ENCODE assay signal across 1 cellular context in the genomic region with DNA sequence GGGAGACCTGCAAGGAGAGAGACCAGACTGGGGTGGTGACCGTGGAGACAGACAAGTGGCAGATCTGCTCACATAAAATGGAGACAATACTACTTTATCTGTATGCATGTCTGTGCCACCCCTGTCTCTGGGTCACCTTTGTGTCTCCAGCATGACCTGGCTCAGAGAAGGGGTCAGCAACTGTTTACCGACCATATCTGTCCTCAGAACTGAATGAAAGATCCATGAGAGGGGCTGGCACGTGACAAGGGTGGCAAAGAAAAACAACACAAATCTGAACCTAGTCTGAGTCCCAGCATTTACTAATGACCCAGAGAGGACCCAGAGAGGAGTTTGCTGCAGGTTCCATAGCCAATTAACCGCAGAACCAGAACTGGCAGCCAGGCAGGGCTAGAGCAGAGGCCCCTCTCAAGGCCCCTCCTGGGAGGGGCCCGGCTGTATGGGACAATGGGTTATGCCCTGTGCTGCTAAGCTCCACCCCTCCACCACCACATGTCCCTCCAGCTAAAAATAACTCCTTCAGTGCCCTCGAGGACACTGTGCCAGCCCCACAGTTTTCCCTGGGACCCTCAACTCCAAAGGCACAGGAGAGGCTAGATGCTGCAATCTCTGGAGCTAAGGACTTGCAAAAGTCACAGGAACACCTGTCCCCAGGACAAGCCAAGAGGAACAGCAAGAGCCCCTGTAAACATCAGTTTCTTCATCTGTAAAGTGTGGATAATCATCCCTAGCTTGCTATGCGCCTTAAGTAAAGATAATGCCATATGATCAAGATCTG.
A peak's percentile ranks its signal among the peaks of the same experiment; 100 is the strongest.
TF ChIP-seq lines count a peak whose summit lies in the region.

No MANE protein-coding gene starts in this region.

TF ChIP-seq in GM12878, 131 proteins besides CTCF, POLR2A, EP300 and RAD21 (continued from another document):
- peak in 1 of 2 experiments; percentile 20; a peak in 1 of 4 replicates for TF ChIP-seq BHLHE40 (IDR thresholded peaks at IDR 0.05; ENCODE audit: borderline replicate concordance in 1 of 2, low read depth in 2 of 2, low read length in 1 of 2)
